ENCODE assay signal across 26 cellular contexts in the genomic region with DNA sequence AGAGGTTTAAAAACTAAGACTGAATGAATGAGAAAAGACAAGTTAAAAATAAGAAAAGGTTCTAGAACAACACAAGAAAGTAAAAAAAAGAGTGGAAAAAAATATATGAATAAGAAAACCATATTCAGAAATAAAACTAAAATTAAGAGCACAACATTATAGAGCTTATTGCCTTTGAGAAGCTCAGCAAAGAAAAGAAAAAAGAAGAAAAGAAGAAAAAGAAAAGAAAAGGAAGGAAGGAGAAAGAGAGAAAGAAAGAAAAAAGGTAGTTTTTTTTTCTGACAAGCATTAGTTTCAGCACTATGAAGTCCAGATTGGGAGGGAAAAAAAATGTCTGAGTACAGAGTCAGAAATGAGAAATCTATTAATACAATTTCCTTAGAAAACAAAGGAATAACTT.
"Had no signal": no experiment of that assay in that cellular context is flagged by ENCODE, and none has a peak within 500 bp of the region (broad histone marks: within the 10 kb centered on the region; RNA-seq: fewer than 3 reads in every experiment).

No MANE protein-coding gene starts in this region.

- H3K4me3 Mint-ChIP-seq: endodermal cell; naive thymus-derived CD8-positive, alpha-beta T cell; nephron progenitor cell had no signal

- H3K4me1 ChIP-seq: foreskin keratinocyte, prostate gland, right atrium auricular region had no signal

- H3K9me3 Mint-ChIP-seq: endodermal cell; naive thymus-derived CD8-positive, alpha-beta T cell; nephron progenitor cell had no signal

- H3K9me3 ChIP-seq: gastroesophageal sphincter, lower lobe of right lung, prostate gland, right atrium auricular region, stomach, thyroid gland, vagina had no signal

- H3K36me3 ChIP-seq: prostate gland, right atrium auricular region, thyroid gland, vagina had no signal

- H3K27ac Mint-ChIP-seq: endodermal cell, nephron progenitor cell had no signal

- H3K27ac ChIP-seq: dorsolateral prefrontal cortex, epithelial cell of prostate, foreskin keratinocyte, gastroesophageal sphincter, lower lobe of right lung, prostate gland, right atrium auricular region, stomach, vagina had no signal

- DNase-seq: dorsolateral prefrontal cortex; effector CD8-positive, alpha-beta T cell; endodermal cell; foreskin keratinocyte; hypothalamus; left ventricle myocardium superior; lower lobe of right lung; naive thymus-derived CD8-positive, alpha-beta T cell; nephron progenitor cell; nucleus accumbens; stimulated activated CD4-positive, alpha-beta T cell treated with anti-CD3 and anti-CD28 coated beads, Interleukin-12 subunit alpha, Interleukin-12 subunit beta, amount 100 ng/mL, for 4 hours; stimulated activated CD4-positive, alpha-beta T cell treated with anti-CD3 and anti-CD28 coated beads, Interleukin-1b, Interleukin-23, amount 100 ng/mL, for 48 hours; stimulated activated CD4-positive, alpha-beta T cell treated with anti-CD3 and anti-CD28 coated beads, Interleukin-4, amount 100 ng/mL, for 1 hour; stimulated activated CD8-positive, alpha-beta memory T cell treated with anti-CD3 and anti-CD28 coated beads, Interleukin-4, amount 100 ng/mL, for 48 hours; stimulated activated naive CD4-positive, alpha-beta T cell treated with Interleukin-2 at 50 U/mL for 16 hours; stomach; thyroid gland; trophoblast cell had no signal

- H3K4me3 ChIP-seq: dorsolateral prefrontal cortex, gastroesophageal sphincter, lower lobe of right lung, prostate gland, right atrium auricular region, smooth muscle cell, stomach, thyroid gland, vagina had no signal

- ATAC-seq: esophagus mucosa; foreskin keratinocyte; gastroesophageal sphincter; left ventricle myocardium superior; lower lobe of right lung; naive thymus-derived CD8-positive, alpha-beta T cell; sciatic nerve had no signal

- H3K27me3 Mint-ChIP-seq: naive thymus-derived CD8-positive, alpha-beta T cell had no signal
